9 cellular contexts compared by ENCODE assay signal in the genomic region with DNA sequence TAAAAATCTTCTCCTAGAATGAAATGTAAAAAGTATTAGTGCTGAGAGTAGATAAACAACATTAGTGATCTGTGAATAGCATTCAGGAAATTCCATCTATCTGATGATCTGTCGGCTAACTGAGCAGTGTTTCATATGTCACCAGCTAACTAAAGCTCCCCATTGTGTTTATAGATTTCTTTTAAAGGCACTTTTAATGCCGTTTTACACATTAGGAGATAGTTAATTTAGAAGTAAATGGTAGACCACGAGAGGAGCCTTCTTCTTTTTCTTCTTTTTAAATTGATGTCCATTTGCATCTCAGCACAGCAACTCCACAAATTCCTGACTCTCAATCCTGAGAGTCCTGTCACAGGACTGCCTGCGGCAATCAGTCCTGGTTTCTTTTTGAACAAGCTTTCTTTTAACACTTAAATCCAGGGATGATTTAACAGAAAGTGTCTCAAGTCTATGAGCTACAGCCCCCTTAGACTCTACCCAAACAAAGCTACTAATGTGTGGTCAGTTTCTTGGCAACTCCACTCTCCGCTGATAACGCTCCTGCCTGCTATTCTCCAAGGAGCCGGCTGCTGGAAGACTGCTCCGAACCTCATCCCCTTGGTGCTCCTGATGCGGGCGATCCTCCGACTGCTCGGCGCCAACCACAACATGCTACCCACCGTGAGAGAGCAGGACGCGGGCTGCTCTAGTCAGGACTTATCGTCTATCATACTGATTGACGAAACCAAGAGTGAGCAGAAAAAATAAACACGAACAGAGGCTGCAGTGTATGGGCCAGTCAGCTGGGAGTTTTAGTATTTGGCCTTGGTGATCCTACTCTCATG.
DNase-seq lines count a peak whose midpoint lies in the region; ATAC-seq and TF ChIP-seq lines count a peak whose summit lies in the region.
"Had no signal": no experiment of that assay in that cellular context is flagged by ENCODE, and none has a peak within 500 bp of the region (broad histone marks: within the 10 kb centered on the region; RNA-seq: fewer than 3 reads in every experiment).

No MANE protein-coding gene starts in this region.

- peak overlapping the region; percentile 78 for H3K27ac Mint-ChIP-seq in WTC11
- H3K27ac Mint-ChIP-seq: activated naive CD8-positive, alpha-beta T cell treated with anti-CD3 and anti-CD28 coated beads, Interleukin-2, amount 50 U/mL, for 24 hours had no signal

- H3K9me3 ChIP-seq in ES-I3 (ENCODE audit: control insufficient read depth, insufficient read depth, low read length) (no peaks in the 10 kb centered on the region), right cardiac atrium (ENCODE audit: control insufficient read depth, low read length) (no peaks in the 10 kb centered on the region), Peyer's patch (no peaks in the 10 kb centered on the region)

- TF ChIP-seq CTCF in WTC11 (IDR thresholded peaks at IDR 0.05) (no peak), Peyer's patch (IDR thresholded peaks at IDR 0.05) (no peak)

- POLR2A ChIA-PET in WTC11 (lab: Charles Lee), result interaction anchor here (0.7 kb wide), 1 partner anchor 1793 kb away, joined by 4 read pairs; no protein-coding TSS in a partner anchor

- H3K36me3 Mint-ChIP-seq in WTC11, result no peaks in the 10 kb centered on the region

- no peaks in the 10 kb centered on the region for H3K27me3 ChIP-seq in right cardiac atrium (ENCODE audit: control insufficient read depth, insufficient read depth)
- H3K27me3 ChIP-seq in Peyer's patch, result no peaks in the 10 kb centered on the region

- CTCF ChIA-PET in WTC11 (lab: Charles Lee), result interaction anchor here (0.7 to 2.3 kb wide), 2 partner anchors 31 to 93 kb away, joined by 3 to 8 read pairs; no protein-coding TSS in a partner anchor

- 2% methylated on average over 19 of the region's 19 CpGs for WGBS in right cardiac atrium

- no peaks in the 10 kb centered on the region for H3K27me3 Mint-ChIP-seq in WTC11 (ENCODE audit: low read depth)

- H3K9ac ChIP-seq in ES-I3 (ENCODE audit: low read depth, low read length), result peak overlapping the region; percentile 26; the same call in 1 of the 2 replicates

- H3K9me3 Mint-ChIP-seq in WTC11, result no peaks in the 10 kb centered on the region
- H3K9me3 Mint-ChIP-seq: activated naive CD8-positive, alpha-beta T cell treated with anti-CD3 and anti-CD28 coated beads, Interleukin-2, amount 50 U/mL, for 24 hours had no signal

- no peak for TF ChIP-seq POLR2A in Peyer's patch (IDR thresholded peaks at IDR 0.05)

- H3K4me3 ChIP-seq in right cardiac atrium (ENCODE audit: low read length), result peak overlapping the region; percentile 55
- H3K4me3 ChIP-seq in Peyer's patch, result peak overlapping the region in 2 of 4 donors; percentile 2 to 17

- H3K4me1 Mint-ChIP-seq in WTC11, result peaks cover 57% of the 10 kb centered on the region

- no peaks in the 10 kb centered on the region for H3K36me3 ChIP-seq in ES-I3 (ENCODE audit: insufficient read depth, low read length)
- H3K36me3 ChIP-seq in Peyer's patch, result no peaks in the 10 kb centered on the region

- intact Hi-C loops in right cardiac atrium (cut with DNase I), result loop anchor here in 1 of 4 donors (10.0 kb wide), 1 partner anchor 423 kb away; the partner anchor contains the start of gene MECOM

- ATAC-seq in WTC11, result peak; percentile 89
- peak; percentile 93 to 97 for ATAC-seq in right cardiac atrium
- ATAC-seq: activated naive CD8-positive, alpha-beta T cell treated with anti-CD3 and anti-CD28 coated beads, Interleukin-2, amount 50 U/mL, for 24 hours had no signal

- H3K27ac ChIP-seq in right cardiac atrium (ENCODE audit: low read length) (peak overlapping the region; percentile 37), Peyer's patch (peak overlapping the region in 1 of 4 donors; percentile 28)

- DNase-seq in WTC11 (ENCODE audit: low spot score) (peak; percentile 62), right cardiac atrium (peak; percentile 75 to 94 (median 91)), pulmonary artery endothelial cell (ENCODE audit: low read depth, low spot score) (peak; percentile 52), ureter (ENCODE audit: low spot score) (no peak), Peyer's patch (no peak)
- no peak for DNase-seq in stimulated activated CD4-positive, alpha-beta T cell treated with anti-CD3 and anti-CD28 coated beads, Interleukin-2, amount 100 ng/mL, for 48 hours
- DNase-seq in stimulated activated CD8-positive, alpha-beta memory T cell treated with anti-CD3 and anti-CD28 coated beads, Interleukin-4, amount 100 ng/mL, for 48 hours, result no peak
- DNase-seq: activated naive CD8-positive, alpha-beta T cell treated with anti-CD3 and anti-CD28 coated beads, Interleukin-2, amount 50 U/mL, for 24 hours had no signal

- peak overlapping the region; percentile 63 for H3K4me3 Mint-ChIP-seq in WTC11
- H3K4me3 Mint-ChIP-seq: activated naive CD8-positive, alpha-beta T cell treated with anti-CD3 and anti-CD28 coated beads, Interleukin-2, amount 50 U/mL, for 24 hours had no signal

- peaks cover 6% of the 10 kb centered on the region; the same call in 1 of the 2 replicates for H3K4me1 ChIP-seq in ES-I3 (ENCODE audit: insufficient read depth, low read length)
- H3K4me1 ChIP-seq in right cardiac atrium (ENCODE audit: control insufficient read depth, insufficient read depth, low read length), result peaks cover 1% of the 10 kb centered on the region
- H3K4me1 ChIP-seq in Peyer's patch, result no peaks in the 10 kb centered on the region

TF ChIP-seq in WTC11, 78 proteins besides CTCF, POLR2A, EP300 and RAD21:
- TF ChIP-seq ZNF263 (CRISPR knock-in tag; IDR thresholded peaks at IDR 0.05; ENCODE audit: low read depth), result peak; percentile 98
- TF ChIP-seq ATF2 (CRISPR knock-in tag; IDR thresholded peaks at IDR 0.05; ENCODE audit: borderline replicate concordance, low read depth), result no peak

Comparison
In these comparisons a context has a peak if more than half of its experiments do, and no peak if none do; other contexts are left out.
1. DNase-seq: peak in WTC11 (single experiment), right cardiac atrium (3 of 3) and pulmonary artery endothelial cell (single experiment); none in ureter (single experiment), Peyer's patch (0 of 3), stimulated activated CD4-positive, alpha-beta T cell treated with anti-CD3 and anti-CD28 coated beads, Interleukin-2, amount 100 ng/mL, for 48 hours (0 of 2) and stimulated activated CD8-positive, alpha-beta memory T cell treated with anti-CD3 and anti-CD28 coated beads, Interleukin-4, amount 100 ng/mL, for 48 hours (single experiment).